ENCODE assay signal across 2 cellular contexts in the genomic region with DNA sequence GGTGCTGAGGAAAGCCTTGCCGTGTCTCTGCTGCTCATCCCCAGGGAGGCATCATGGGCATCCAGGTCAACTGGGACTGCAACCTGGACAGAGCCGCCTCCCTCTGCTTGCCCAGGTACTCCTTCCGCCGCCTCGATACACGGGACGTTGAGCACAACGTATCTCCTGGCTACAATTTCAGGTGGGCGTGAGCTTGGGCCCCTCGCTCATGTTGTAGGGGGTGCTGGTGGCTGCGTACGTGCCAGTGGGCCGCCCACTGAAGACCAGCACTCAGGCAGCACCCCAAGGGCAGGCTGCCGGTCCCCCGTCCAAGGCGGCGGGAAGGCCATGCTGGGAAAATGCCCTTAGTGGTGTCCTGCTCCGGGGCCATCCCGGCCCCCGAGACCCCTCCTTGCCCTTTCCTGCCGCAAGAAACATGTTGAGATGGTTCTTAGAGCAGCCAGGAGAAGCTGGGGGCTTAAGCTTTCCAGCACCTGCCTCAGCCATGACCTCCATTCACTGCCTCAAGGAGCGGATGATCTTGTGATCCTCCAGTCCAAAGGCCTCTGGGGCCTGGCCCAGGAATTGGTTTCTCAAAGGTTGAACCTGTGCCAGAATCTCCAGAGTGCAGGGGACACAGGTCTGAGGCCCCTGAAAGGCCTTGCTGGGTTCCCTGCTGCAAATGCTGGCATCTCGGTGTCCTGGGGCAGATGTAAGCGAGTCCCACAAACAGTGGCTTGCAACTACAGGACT.
TF ChIP-seq lines count a peak whose summit lies in the region.

No MANE protein-coding gene starts in this region.

TF ChIP-seq in HCT116, 20 proteins besides CTCF, POLR2A, EP300 and RAD21:
- no peak for TF ChIP-seq TCF7L2 (IDR thresholded peaks at IDR 0.05; ENCODE audit: borderline replicate concordance, extremely low read depth, insufficient read depth, insufficient read length)
- no peak for TF ChIP-seq EZH2 (IDR thresholded peaks at IDR 0.05)
- TF ChIP-seq FOSL1 (IDR thresholded peaks at IDR 0.05; ENCODE audit: low read depth), result no peak
- TF ChIP-seq ZFX (IDR thresholded peaks at IDR 0.05), result no peak
- TF ChIP-seq SRF (IDR thresholded peaks at IDR 0.05; ENCODE audit: low read depth), result no peak

TF ChIP-seq in K562, 482 proteins besides CTCF, POLR2A, EP300 and RAD21:
- TF ChIP-seq HLTF (IDR thresholded peaks at IDR 0.05), result no peak
- no peak for TF ChIP-seq CBX8 (IDR thresholded peaks at IDR 0.05; ENCODE audit: borderline replicate concordance, extremely low read depth, low read depth, low read length, poor library complexity, severe bottlenecking)
- no peak for TF ChIP-seq ZNF41 (CRISPR knock-in tag; conservative IDR thresholded peaks at IDR 0.05)
- no peak for TF ChIP-seq MYNN (IDR thresholded peaks at IDR 0.05)
- TF ChIP-seq MYNN (CRISPR knock-in tag; IDR thresholded peaks at IDR 0.05), result no peak
- no peak for TF ChIP-seq ZNF24 (IDR thresholded peaks at IDR 0.05)
- TF ChIP-seq, protein P1, sequence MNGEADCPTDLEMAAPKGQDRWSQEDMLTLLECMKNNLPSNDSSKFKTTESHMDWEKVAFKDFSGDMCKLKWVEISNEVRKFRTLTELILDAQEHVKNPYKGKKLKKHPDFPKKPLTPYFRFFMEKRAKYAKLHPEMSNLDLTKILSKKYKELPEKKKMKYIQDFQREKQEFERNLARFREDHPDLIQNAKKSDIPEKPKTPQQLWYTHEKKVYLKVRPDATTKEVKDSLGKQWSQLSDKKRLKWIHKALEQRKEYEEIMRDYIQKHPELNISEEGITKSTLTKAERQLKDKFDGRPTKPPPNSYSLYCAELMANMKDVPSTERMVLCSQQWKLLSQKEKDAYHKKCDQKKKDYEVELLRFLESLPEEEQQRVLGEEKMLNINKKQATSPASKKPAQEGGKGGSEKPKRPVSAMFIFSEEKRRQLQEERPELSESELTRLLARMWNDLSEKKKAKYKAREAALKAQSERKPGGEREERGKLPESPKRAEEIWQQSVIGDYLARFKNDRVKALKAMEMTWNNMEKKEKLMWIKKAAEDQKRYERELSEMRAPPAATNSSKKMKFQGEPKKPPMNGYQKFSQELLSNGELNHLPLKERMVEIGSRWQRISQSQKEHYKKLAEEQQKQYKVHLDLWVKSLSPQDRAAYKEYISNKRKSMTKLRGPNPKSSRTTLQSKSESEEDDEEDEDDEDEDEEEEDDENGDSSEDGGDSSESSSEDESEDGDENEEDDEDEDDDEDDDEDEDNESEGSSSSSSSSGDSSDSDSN (IDR thresholded peaks at IDR 0.05; ENCODE audit: borderline replicate concordance in 1 of 2, low read depth in 2 of 2, low read length in 2 of 2), result no peak
- no peak for TF ChIP-seq ZNF586 (CRISPR knock-in tag; conservative IDR thresholded peaks at IDR 0.05)
- TF ChIP-seq, protein P2, sequence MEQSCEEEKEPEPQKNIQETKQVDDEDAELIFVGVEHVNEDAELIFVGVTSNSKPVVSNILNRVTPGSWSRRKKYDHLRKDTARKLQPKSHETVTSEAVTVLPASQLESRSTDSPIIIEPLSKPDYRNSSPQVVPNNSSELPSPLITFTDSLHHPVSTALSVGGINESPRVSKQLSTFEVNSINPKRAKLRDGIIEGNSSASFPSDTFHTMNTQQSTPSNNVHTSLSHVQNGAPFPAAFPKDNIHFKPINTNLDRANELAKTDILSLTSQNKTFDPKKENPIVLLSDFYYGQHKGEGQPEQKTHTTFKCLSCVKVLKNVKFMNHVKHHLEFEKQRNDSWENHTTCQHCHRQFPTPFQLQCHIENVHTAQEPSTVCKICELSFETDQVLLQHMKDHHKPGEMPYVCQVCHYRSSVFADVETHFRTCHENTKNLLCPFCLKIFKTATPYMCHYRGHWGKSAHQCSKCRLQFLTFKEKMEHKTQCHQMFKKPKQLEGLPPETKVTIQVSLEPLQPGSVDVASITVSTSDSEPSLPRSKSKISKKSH (CRISPR knock-in tag; IDR thresholded peaks at IDR 0.05), result no peak
- no peak for TF ChIP-seq BRF1 (IDR thresholded peaks at IDR 0.05; ENCODE audit: borderline replicate concordance, extremely low read depth, insufficient read length)
- TF ChIP-seq ZNF583 (CRISPR knock-in tag; IDR thresholded peaks at IDR 0.05), result no peak
- TF ChIP-seq, protein P3, sequence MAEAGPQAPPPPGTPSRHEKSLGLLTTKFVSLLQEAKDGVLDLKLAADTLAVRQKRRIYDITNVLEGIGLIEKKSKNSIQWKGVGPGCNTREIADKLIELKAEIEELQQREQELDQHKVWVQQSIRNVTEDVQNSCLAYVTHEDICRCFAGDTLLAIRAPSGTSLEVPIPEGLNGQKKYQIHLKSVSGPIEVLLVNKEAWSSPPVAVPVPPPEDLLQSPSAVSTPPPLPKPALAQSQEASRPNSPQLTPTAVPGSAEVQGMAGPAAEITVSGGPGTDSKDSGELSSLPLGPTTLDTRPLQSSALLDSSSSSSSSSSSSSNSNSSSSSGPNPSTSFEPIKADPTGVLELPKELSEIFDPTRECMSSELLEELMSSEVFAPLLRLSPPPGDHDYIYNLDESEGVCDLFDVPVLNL (CRISPR knock-in tag; IDR thresholded peaks at IDR 0.05; ENCODE audit: low read depth), result no peak
- peak; percentile 67 for TF ChIP-seq POLR2G (IDR thresholded peaks at IDR 0.05; ENCODE audit: low read depth, low read length)
- TF ChIP-seq TFAM (CRISPR knock-in tag; conservative IDR thresholded peaks at IDR 0.05), result no peak
- no peak for TF ChIP-seq RNF2 (IDR thresholded peaks at IDR 0.05)
- no peak for TF ChIP-seq ZNF124 (CRISPR knock-in tag; IDR thresholded peaks at IDR 0.05)
- peak; percentile 33 for TF ChIP-seq WHSC1 (IDR thresholded peaks at IDR 0.05; ENCODE audit: low read length)
TF ChIP-seq in K562: peak in this region for 2.
